Comparison of ENCODE assay signal across 28 cellular contexts in genomic region chr15:67816668-67817067, GRCh38. TPM values are rescaled to one million over a fixed set of nuclear protein-coding genes. Genes with fewer than 3 reads are reported as not detected.
"Had no signal": no experiment of that assay in that cellular context is flagged by ENCODE, and none has a peak within 500 bp of the region (broad histone marks: within the 10 kb centered on the region; RNA-seq: fewer than 3 reads in every experiment).

No MANE protein-coding gene starts in this region.

- H3K36me3 ChIP-seq: suprapubic skin, thoracic aorta, thyroid gland, transverse colon, upper lobe of left lung, upper lobe of right lung, uterus, vagina had no signal

- H3K27me3 ChIP-seq: testis had no signal

- H3K4me1 ChIP-seq: upper lobe of right lung, uterus had no signal

- H3K27ac ChIP-seq: stomach, suprapubic skin, testis, thoracic aorta, thyroid gland, tibial artery, tibial nerve, transverse colon, upper lobe of left lung, upper lobe of right lung, uterus, vagina had no signal

- DNase-seq: stimulated activated CD4-positive, alpha-beta T cell treated with anti-CD3 and anti-CD28 coated beads, Interleukin-2, amount 100 ng/mL, for 48 hours; stimulated activated CD4-positive, alpha-beta T cell treated with anti-CD3 and anti-CD28 coated beads, Interleukin-4, amount 100 ng/mL, for 1 hour; stimulated activated CD4-positive, alpha-beta T cell treated with anti-CD3 and anti-CD28 coated beads, Interleukin-4, amount 100 ng/mL, for 24 hours; stimulated activated CD4-positive, alpha-beta T cell treated with anti-CD3 and anti-CD28 coated beads, Interleukin-4, amount 100 ng/mL, for 4 hours; stimulated activated CD8-positive, alpha-beta memory T cell treated with anti-CD3 and anti-CD28 coated beads, Interleukin-4, amount 100 ng/mL, for 48 hours; stimulated activated naive B cell treated with anti-CD40 and anti-IgM and Interleukin-4, amounts not matched to agents 10 μg/mL and 1 μg/mL and 100 μg/mL, for 72 hours; stimulated activated naive CD4-positive, alpha-beta T cell; stimulated activated naive CD4-positive, alpha-beta T cell treated with Interleukin-2 at 50 U/mL for 16 hours; stimulated activated naive CD8-positive, alpha-beta T cell treated with anti-CD3 and anti-CD28 coated beads, Interleukin-15, Interleukin-2, amounts not matched to agents 100 U/mL and 50 U/mL, for 24 hours; stomach; substantia nigra; testis; thyroid gland; transverse colon; trophoblast cell; upper lobe of left lung; uterus had no signal

- ATAC-seq: stimulated activated effector memory CD8-positive, alpha-beta T cell treated with anti-CD3 and anti-CD28 coated beads, Interleukin-12 subunit alpha, Interleukin-12 subunit beta, amount 100 ng/mL, for 72 hours; stimulated activated memory B cell treated with anti-CD40 and anti-IgM and Interleukin-4, amounts not matched to agents 10 μg/mL and 1 μg/mL and 100 μg/mL, for 72 hours; stimulated activated naive B cell treated with anti-CD40 and anti-IgM and Interleukin-4, amounts not matched to agents 10 μg/mL and 1 μg/mL and 100 μg/mL, for 72 hours; stimulated activated naive CD8-positive, alpha-beta T cell treated with anti-CD3 and anti-CD28 coated beads, Interleukin-15, amount 100 ng/mL, for 72 hours; stimulated activated naive CD8-positive, alpha-beta T cell treated with anti-CD3 and anti-CD28 coated beads, Interleukin-15, Interleukin-2, amounts not matched to agents 100 U/mL and 50 U/mL, for 24 hours; upper lobe of right lung had no signal

- H3K4me3 ChIP-seq: stomach, suprapubic skin, testis, thoracic aorta, thyroid gland, tibial artery, tibial nerve, transverse colon, upper lobe of left lung, upper lobe of right lung, uterus, vagina had no signal

- H3K9me3 ChIP-seq: suprapubic skin, testis, thoracic aorta, thyroid gland, upper lobe of right lung had no signal

RNA-seq across cellular contexts. Expression of gene RNU6-1, which starts 23.2 kb away (rescaled TPM):
- polyA plus RNA-seq: stomach, thymus, urinary bladder had no signal
